In the genomic region with DNA sequence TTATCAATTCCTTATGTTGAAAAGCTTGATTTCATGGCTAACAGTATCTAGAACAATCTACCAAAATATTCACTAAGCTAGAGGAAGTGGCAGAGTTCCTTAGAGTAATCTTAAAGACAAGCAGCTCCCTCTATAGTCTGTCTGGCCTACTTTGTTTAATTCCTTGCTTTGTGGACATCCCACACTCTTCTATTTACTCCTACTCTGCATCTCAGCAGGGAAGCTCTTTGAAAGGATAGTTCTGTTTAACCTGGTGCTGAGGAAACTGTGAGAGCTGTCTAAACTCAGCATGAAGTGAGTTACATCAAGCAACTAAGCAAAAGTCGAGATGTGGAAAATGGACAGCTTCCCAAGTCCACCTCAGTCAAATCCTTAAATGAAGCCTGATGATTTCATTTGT, we compare ENCODE assay signal across 8 cellular contexts. TPM values are rescaled to one million over a fixed set of nuclear protein-coding genes. Genes with fewer than 3 reads are reported as not detected.
DNase-seq lines count a peak whose midpoint lies in the region; ATAC-seq, FAIRE-seq and TF ChIP-seq lines count a peak whose summit lies in the region.

No MANE protein-coding gene starts in this region.

- no peak for TF ChIP-seq EP300 in transverse colon (IDR thresholded peaks at IDR 0.05; ENCODE audit: low read depth)

- peaks cover 13 to 52% (median 34%) of the 10 kb centered on the region in 4 donors for H3K4me1 ChIP-seq in transverse colon

- no peaks in the 10 kb centered on the region for H3K9me3 ChIP-seq in transverse colon

- H3K27ac ChIP-seq in transverse colon, result peak overlapping the region; percentile 33 to 100 (median 68)

- in situ Hi-C loops in transverse colon (cut with MboI; ENCODE audit: low pct_ligation_motif_present in 1 of 4, low pct_unique_long_range_greater_than_20kb in 1 of 4, low sequenced_read_pairs in 3 of 4), result loop anchor here in 2 of 4 donors (25.0 kb wide), 2 partner anchors 109 to 216 kb away; a partner anchor contains a TSS

- no peak for TF ChIP-seq POLR2A in transverse colon (IDR thresholded peaks at IDR 0.05)

- WGBS in transverse colon (ENCODE audit: low coverage in 1 of 2), 2 donors, result 11% methylated on average over 1 of the region's 1 CpG; no CpG with 5 or more reads in 1 of the 2 donors

- ATAC-seq in activated T-cell treated with anti-CD3 and anti-CD28 coated beads, Interleukin-2, amount 50 U/mL, for 4 hours, result no peak

- peak; percentile 54 for FAIRE-seq in TTC549 (lab: Jason Lieb, UNC)

- H3K4me3 ChIP-seq in transverse colon, result no peak overlapping the region

- peaks cover 37% of the 10 kb centered on the region for H3K4me1 Mint-ChIP-seq in activated T-cell treated with anti-CD3 and anti-CD28 coated beads, Interleukin-2, amount 50 U/mL, for 4 hours (ENCODE audit: low read depth)

- H3K4me3 Mint-ChIP-seq in activated T-cell treated with anti-CD3 and anti-CD28 coated beads, Interleukin-2, amount 50 U/mL, for 4 hours, result no peak overlapping the region

- H3K36me3 Mint-ChIP-seq in activated T-cell treated with anti-CD3 and anti-CD28 coated beads, Interleukin-2, amount 50 U/mL, for 4 hours (ENCODE audit: insufficient read depth), result no peaks in the 10 kb centered on the region

- no peaks in the 10 kb centered on the region for H3K9me3 Mint-ChIP-seq in activated T-cell treated with anti-CD3 and anti-CD28 coated beads, Interleukin-2, amount 50 U/mL, for 4 hours

- DNase-seq in AG09319 (ENCODE audit: extremely low read depth, low read depth), result no peak
- peak; percentile 50 for DNase-seq in LoVo (ENCODE audit: low spot score)
- peak; percentile 87 for DNase-seq in iPS DF 19.7 (ENCODE audit: low read depth, low spot score)
- no peak for DNase-seq in transverse colon
- no peak for DNase-seq in NCI-H510A (lab: John Stamatoyannopoulos, UW)
- DNase-seq in activated T-cell treated with anti-CD3 and anti-CD28 coated beads, Interleukin-2, amount 50 U/mL, for 4 hours, result no peak

- TF ChIP-seq CTCF in AG09319 (IDR thresholded peaks at IDR 0.05; ENCODE audit: low read depth, low read length), result peak; percentile 39
- TF ChIP-seq CTCF in GM12874 (IDR thresholded peaks at IDR 0.05; ENCODE audit: insufficient read depth, low read depth, low read length), result peak; percentile 32; the same call in 1 of the 2 replicates
- TF ChIP-seq CTCF in transverse colon (IDR thresholded peaks at IDR 0.05), result peak; percentile 25 to 40 (median 28)

- H3K36me3 ChIP-seq in transverse colon, result no peaks in the 10 kb centered on the region

- intact Hi-C loops in transverse colon (cut with DNase I; ENCODE audit: low total_unique reads), result loop anchor here (10.0 kb wide), 1 partner anchor 114 kb away; no protein-coding TSS in a partner anchor

- no peaks in the 10 kb centered on the region for H3K27me3 ChIP-seq in transverse colon

- no peaks in the 10 kb centered on the region for H3K27me3 Mint-ChIP-seq in activated T-cell treated with anti-CD3 and anti-CD28 coated beads, Interleukin-2, amount 50 U/mL, for 4 hours (ENCODE audit: low read depth)

RNA-seq across cellular contexts. Expression of a gene that starts 4.3 kb away (rescaled TPM):
- 100 to 1,000 TPM in 1 of 4 donors, 10 to 100 TPM in 3; 24.7 to 256 (median 34.7) TPM for total RNA-seq in transverse colon
- 10 to 100 TPM; 12.7 to 18.8 (median 14.5) TPM for total RNA-seq in activated T-cell treated with anti-CD3 and anti-CD28 coated beads, Interleukin-2, amount 50 U/mL, for 4 hours

Comparison
In these comparisons a context has a peak if more than half of its experiments do, and no peak if none do; other contexts are left out.
1. DNase-seq: peak in LoVo (single experiment) and iPS DF 19.7 (single experiment); none in AG09319 (single experiment), transverse colon (single experiment), NCI-H510A (single experiment) and activated T-cell treated with anti-CD3 and anti-CD28 coated beads, Interleukin-2, amount 50 U/mL, for 4 hours (single experiment).
2. Peak in every context shown above with its lines, with median percentiles within 50 percentile points of each other: CTCF ChIP-seq.